ENCODE assay signal across 19 cellular contexts in genomic region chr12:107490000-107490399, GRCh38.
A peak's percentile ranks its signal among the peaks of the same experiment; 100 is the strongest.
DNase-seq lines count a peak whose midpoint lies in the region; ATAC-seq, FAIRE-seq and TF ChIP-seq lines count a peak whose summit lies in the region.
"Had no signal": no experiment of that assay in that cellular context is flagged by ENCODE, and none has a peak within 500 bp of the region (broad histone marks: within the 10 kb centered on the region; RNA-seq: fewer than 3 reads in every experiment).

No MANE protein-coding gene starts in this region.

- no peaks in the 10 kb centered on the region for H3K9me3 ChIP-seq in GM12878 (replicated peaks; ENCODE audit: control insufficient read depth, insufficient read depth, low read length)
- H3K9me3 ChIP-seq: breast epithelium, gastroesophageal sphincter, vagina had no signal

- no peak overlapping the region for H3K9ac ChIP-seq in GM12878 (ENCODE audit: control insufficient read depth, insufficient read depth, low read length)

- DNase-seq in GM12865 (ENCODE audit: low read depth) (peak; percentile 42), GM20000 (ENCODE audit: low spot score) (peak; percentile 16), GM12878 (ENCODE audit: low read depth, low spot score) (peak; percentile 5), cortex of kidney (lab: John Stamatoyannopoulos, UW) (no peak), SK-N-DZ (ENCODE audit: low spot score) (no peak)
- DNase-seq: activated CD8-positive, alpha-beta memory T cell treated with anti-CD3 and anti-CD28 coated beads, Interleukin-2, amount 10 ng/mL, durations not matched to agents 7 days and 5 days; activated naive CD8-positive, alpha-beta T cell treated with anti-CD3 and anti-CD28 coated beads, Interleukin-2, amount 50 U/mL, for 24 hours; COR-L47; dermis blood vessel endothelial cell; erythroblast; NCI-H1436; stimulated activated CD4-positive, alpha-beta T cell treated with anti-CD3 and anti-CD28 coated beads, Interleukin-2, amount 100 ng/mL, for 48 hours; T-helper 17 cell had no signal

- no peak overlapping the region for H3K27ac ChIP-seq in GM12878 (ENCODE audit: control insufficient read depth, insufficient read depth)
- H3K27ac ChIP-seq: breast epithelium, gastroesophageal sphincter, vagina had no signal

- H3K79me2 ChIP-seq in GM12878 (ENCODE audit: control insufficient read depth, insufficient read depth, low read length) = no peaks in the 10 kb centered on the region

- no peak overlapping the region for H3K4me2 ChIP-seq in GM12878 (ENCODE audit: control insufficient read depth, insufficient read depth)

- no TSS peak for BruUV-seq in GM12878 (replicated peaks; lab: Mats Ljungman, UMichigan)

- RAD21 ChIA-PET in GM12878 (lab: Charles Lee; ENCODE audit: unreplicated experiment) = no interaction called here

- intact Hi-C loops in GM12878 (cut with micrococcal nuclease; ENCODE audit: unreplicated experiment) = no loop called here

- CTCF ChIA-PET in GM12878 (lab: Yijun Ruan, JAX) = interaction anchor here (0.6 kb wide), 1 partner anchor 262 kb away, joined by 3 read pairs; no protein-coding TSS in a partner anchor

- H3K27me3 ChIP-seq in GM12878 (replicated peaks in 1 of 2; ENCODE audit: control insufficient read depth in 2 of 2, insufficient read depth in 2 of 2, low read length in 1 of 2) = no peaks in the 10 kb centered on the region; a peak in 1 of 4 replicates
- H3K27me3 ChIP-seq: breast epithelium, vagina had no signal

- no peaks in the 10 kb centered on the region for H3K36me3 ChIP-seq in GM12878 (ENCODE audit: control insufficient read depth in 2 of 2, insufficient read depth in 2 of 2, low read length in 1 of 2)
- H3K36me3 ChIP-seq: breast epithelium, gastroesophageal sphincter, vagina had no signal

- TF ChIP-seq RAD21 in GM12878 (IDR thresholded peaks at IDR 0.05; ENCODE audit: insufficient read depth, low read depth, low read length) = no peak

- H3K4me1 ChIP-seq in GM12878 (ENCODE audit: control insufficient read depth, insufficient read depth, low read length) = peaks cover 11% of the 10 kb centered on the region; the same call in 1 of the 2 replicates
- H3K4me1 ChIP-seq: gastroesophageal sphincter, vagina had no signal

- FAIRE-seq in GM12878 (lab: Jason Lieb, UNC) = no peak

- no peak overlapping the region for H2AFZ ChIP-seq in GM12878 (ENCODE audit: control insufficient read depth, low read depth, low read length)

- no peak for TF ChIP-seq CTCF in GM12865 (IDR thresholded peaks at IDR 0.05; ENCODE audit: insufficient read depth, low read depth, low read length, missing control alignments)
- no peak for TF ChIP-seq CTCF in GM20000 (IDR thresholded peaks at IDR 0.05; ENCODE audit: extremely low read depth, missing control alignments)
- no peak for TF ChIP-seq CTCF in GM12878 (IDR thresholded peaks at IDR 0.05 in 2 of 3, conservative IDR thresholded peaks at IDR 0.05 in 1 of 3; ENCODE audit: control insufficient read depth in 2 of 3, extremely low read depth in 1 of 3, insufficient read depth in 1 of 3, low read depth in 3 of 3, low read length in 3 of 3)

- in situ Hi-C loops in GM12878 (cut with MboI) = no loop called here

- H3K4me3 ChIP-seq in GM12865 (ENCODE audit: low read depth, low read length) (no peak overlapping the region), GM12878 (no peak overlapping the region)
- H3K4me3 ChIP-seq: breast epithelium, gastroesophageal sphincter, vagina had no signal

- WGBS in GM12878 (ENCODE audit: insufficient coverage, insufficient replicate concordance, low lambda C conversion rate, missing lambda C conversion rate) = 6% methylated on average over 3 of the region's 3 CpGs

- TF ChIP-seq EP300 in GM12878 (IDR thresholded peaks at IDR 0.05; ENCODE audit: borderline replicate concordance in 1 of 2, control insufficient read depth in 1 of 2, low read depth in 2 of 2, low read length in 2 of 2) = no peak

- POLR2A ChIA-PET in GM12878 (lab: Charles Lee) = no interaction called here

- no peak for TF ChIP-seq POLR2A in GM12878 (IDR thresholded peaks at IDR 0.05; ENCODE audit: low read depth, low read length)

- H4K20me1 ChIP-seq in GM12878 (ENCODE audit: control insufficient read depth, insufficient read depth) = no peaks in the 10 kb centered on the region

- ATAC-seq in HG03139 (IDR thresholded peaks at IDR 0.05; ENCODE audit: unreplicated experiment) = peak; percentile 51
- ATAC-seq in GM12878 = no peak
- no peak for ATAC-seq in activated CD4-positive, CD25-positive, alpha-beta regulatory T cell treated with anti-CD3 and anti-CD28 coated beads, Interleukin-2, amount 50 U/mL, for 24 hours
- no peak for ATAC-seq in HG03378 (IDR thresholded peaks at IDR 0.05; ENCODE audit: unreplicated experiment)
- ATAC-seq: activated CD8-positive, alpha-beta memory T cell treated with anti-CD3 and anti-CD28 coated beads, Interleukin-2, amount 10 ng/mL, durations not matched to agents 7 days and 5 days; activated naive CD8-positive, alpha-beta T cell treated with anti-CD3 and anti-CD28 coated beads, Interleukin-2, amount 50 U/mL, for 24 hours; gastroesophageal sphincter; T-helper 17 cell had no signal

- SMC1A ChIA-PET in GM12878 (lab: Charles Lee; ENCODE audit: uncharacterized antibody, unreplicated experiment) = no interaction called here

TF ChIP-seq in GM12878, 131 proteins besides CTCF, POLR2A, EP300 and RAD21:
- no peak for TF ChIP-seq RELB (IDR thresholded peaks at IDR 0.05; ENCODE audit: low read depth)

Comparison
In these comparisons a context has a peak if more than half of its experiments do, and no peak if none do; other contexts are left out.
1. DNase-seq: peak in GM12865 (single experiment), GM20000 (single experiment) and GM12878 (single experiment); none in cortex of kidney (single experiment) and SK-N-DZ (single experiment).